8 cellular contexts compared by ENCODE assay signal in the genomic region with DNA sequence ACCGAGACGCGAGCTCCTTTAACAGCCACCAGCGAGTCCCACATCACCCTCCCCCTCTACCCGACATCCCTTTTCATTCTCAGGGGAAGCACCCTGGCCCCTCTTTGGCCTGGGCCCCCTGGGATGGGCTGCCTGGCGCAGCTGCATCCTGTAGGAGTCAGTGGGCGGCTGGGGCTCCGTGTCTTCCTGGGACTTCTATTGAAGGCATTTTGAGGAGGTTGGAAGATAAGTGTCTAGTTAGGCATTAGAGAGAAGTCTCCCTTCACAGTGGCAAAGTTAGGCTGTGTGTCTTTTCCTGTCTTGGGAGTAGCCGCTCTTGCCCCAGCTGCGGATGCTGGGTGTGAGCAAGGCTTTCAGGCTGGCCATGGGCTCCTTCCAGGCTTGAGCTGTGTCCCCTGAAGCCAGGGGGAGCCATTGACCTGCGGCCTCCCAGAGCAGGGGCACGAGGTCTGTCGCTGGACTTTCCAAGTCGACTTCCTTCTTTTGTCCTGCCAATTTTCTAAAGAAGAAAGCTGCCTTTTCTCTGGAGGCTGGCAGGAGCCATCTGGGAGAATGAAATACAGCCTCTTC. TPM values are rescaled to one million over a fixed set of nuclear protein-coding genes. Genes with fewer than 3 reads are reported as not detected.
DNase-seq lines count a peak whose midpoint lies in the region; ATAC-seq and TF ChIP-seq lines count a peak whose summit lies in the region.
"Had no signal": no experiment of that assay in that cellular context is flagged by ENCODE, and none has a peak within 500 bp of the region (broad histone marks: within the 10 kb centered on the region; RNA-seq: fewer than 3 reads in every experiment).

No MANE protein-coding gene starts in this region.

- intact Hi-C loops in dorsolateral prefrontal cortex (cut with DNase I), result no loop called here
- intact Hi-C loops in testis (cut with DNase I; ENCODE audit: low total_unique reads), result no loop called here

- DNase-seq in MV-4-11 (lab: John Stamatoyannopoulos, UW) (peak; percentile 75), dorsolateral prefrontal cortex (peak in 3 of 10 donors; percentile 21 to 48 (median 37)), left lobe of liver (ENCODE audit: low spot score) (no peak), testis (peak; percentile 58)
- DNase-seq: activated gamma-delta T cell treated with Interleukin-2 at 50 U/mL for 16 hours had no signal

- TF ChIP-seq CTCF in dorsolateral prefrontal cortex (IDR thresholded peaks at IDR 0.05 in 54 of 56, conservative IDR thresholded peaks at IDR 0.05 in 2 of 56; ENCODE audit: low read depth in 1 of 56, partially characterized antibody in 56 of 56), result peak in 55 of 56 donors; percentile 21 to 75 (median 53)
- TF ChIP-seq CTCF in testis (IDR thresholded peaks at IDR 0.05), result peak; percentile 30 to 40 (median 32)

- H3K27me3 ChIP-seq in dorsolateral prefrontal cortex (peaks cover 0 to 12% (median 0%) of the 10 kb centered on the region in 45 donors), testis (no peaks in the 10 kb centered on the region)

- ATAC-seq in left lobe of liver, result peak; percentile 77
- no peak for ATAC-seq in GM21390 (IDR thresholded peaks at IDR 0.05; ENCODE audit: unreplicated experiment)
- no peak for ATAC-seq in HG03460 (IDR thresholded peaks at IDR 0.05; ENCODE audit: unreplicated experiment)
- ATAC-seq in GM19467 (IDR thresholded peaks at IDR 0.05; ENCODE audit: unreplicated experiment), result no peak

- no peaks in the 10 kb centered on the region for H3K36me3 ChIP-seq in testis (ENCODE audit: low read depth, missing control alignments)

- peaks cover 15% of the 10 kb centered on the region for H3K4me1 ChIP-seq in testis

- no peaks in the 10 kb centered on the region for H3K9me3 ChIP-seq in testis

- WGBS in testis, 2 donors, result 44 to 54% methylated on average over 14 of the region's 14 CpGs

- no peak for TF ChIP-seq POLR2A in testis (IDR thresholded peaks at IDR 0.05)

- H3K4me3 ChIP-seq in dorsolateral prefrontal cortex, result no peak overlapping the region
- no peak overlapping the region for H3K4me3 ChIP-seq in testis

- H3K27ac ChIP-seq in dorsolateral prefrontal cortex, result peak overlapping the region in 3 of 59 donors; percentile 9 to 35 (median 14)
- H3K27ac ChIP-seq in testis, result no peak overlapping the region

RNA-seq across cellular contexts. Expression of a gene that starts 18.6 kb away (rescaled TPM):
- total RNA-seq in dorsolateral prefrontal cortex (10 to 100 TPM in 89 of 120 experiments, 1 to 10 TPM in 31; 4.1 to 25.2 (median 11.7) TPM), left lobe of liver (1.6 TPM), testis (10 to 100 TPM; 31.6 to 42.1 TPM)
- 16.5 TPM for polyA plus RNA-seq in testis (ENCODE audit: insufficient read depth, low read depth, low replicate concordance)
